Comparison of ENCODE assay signal across 9 cellular contexts in the genomic region with DNA sequence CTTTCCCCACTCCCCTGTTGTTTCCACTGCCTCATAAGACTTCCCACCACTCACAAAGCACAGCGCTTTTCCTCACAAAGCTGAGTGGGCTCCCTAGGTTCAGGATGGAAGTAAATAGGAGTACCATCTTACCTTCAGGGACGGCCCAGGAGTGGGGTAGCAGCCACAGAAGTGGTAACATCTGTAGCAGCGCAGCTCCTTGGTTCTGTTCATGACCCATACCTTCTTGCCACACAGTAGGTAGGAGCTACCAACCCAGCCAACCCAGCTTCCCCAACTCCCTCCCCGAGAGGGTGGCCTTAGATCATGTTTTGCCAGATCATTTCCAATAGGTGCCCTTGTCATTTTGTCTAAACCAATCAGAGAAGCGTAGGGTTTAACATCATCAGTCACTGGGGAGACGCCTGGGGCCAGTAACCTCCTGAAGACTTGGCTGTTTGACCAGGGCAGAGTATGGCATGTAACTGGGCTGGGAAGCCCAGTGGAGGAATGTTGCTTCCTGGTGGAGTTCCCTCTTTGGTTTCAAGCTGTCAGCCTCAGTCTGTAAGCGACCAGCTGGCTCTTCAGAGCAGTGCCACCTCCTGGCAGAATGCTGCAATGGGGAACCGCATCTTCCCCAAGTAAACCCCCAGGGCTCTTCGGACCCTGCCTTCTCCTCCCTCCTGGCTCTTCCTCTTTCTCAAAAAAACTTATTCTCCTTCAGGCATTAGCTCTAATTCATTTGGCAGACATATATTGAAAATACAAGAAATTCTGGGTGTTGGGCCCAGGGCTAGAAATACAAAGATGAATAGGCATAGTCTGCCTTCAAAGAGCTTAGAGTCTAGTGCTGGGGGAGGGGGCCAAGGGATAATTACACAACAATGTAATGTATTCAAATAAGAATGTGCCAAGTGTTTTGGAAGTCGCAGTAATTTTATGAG. TPM values are rescaled to one million over a fixed set of nuclear protein-coding genes. Genes with fewer than 3 reads are reported as not detected.
DNase-seq lines count a peak whose midpoint lies in the region; ATAC-seq and TF ChIP-seq lines count a peak whose summit lies in the region.
"Had no signal": no experiment of that assay in that cellular context is flagged by ENCODE, and none has a peak within 500 bp of the region (broad histone marks: within the 10 kb centered on the region; RNA-seq: fewer than 3 reads in every experiment).

A gene (minus strand): TSS at position 281 of the 923 bp plus-strand sequence. CDS start 61 bp downstream, at position 220.

- H3K4me1 Mint-ChIP-seq in chondrocyte (ENCODE audit: low read depth) = peaks cover 10% of the 10 kb centered on the region

- no peaks in the 10 kb centered on the region for H3K9me3 ChIP-seq in A673 (ENCODE audit: low read depth, low read length, poor library complexity, severe bottlenecking)

- peak within 1 kb of the TSS; percentile 82 for H3K27ac Mint-ChIP-seq in chondrocyte (ENCODE audit: unreplicated experiment)

- intact Hi-C loops in A673 (cut with micrococcal nuclease; ENCODE audit: unreplicated experiment) = loop anchor here (2.0 kb wide), 1 partner anchor 66 kb away; no protein-coding TSS in a partner anchor

- TF ChIP-seq CTCF in A673 (conservative IDR thresholded peaks at IDR 0.05; ENCODE audit: low read depth, low read length) = peak; percentile 90
- peak; percentile 89 for TF ChIP-seq CTCF in chondrocyte (IDR thresholded peaks at IDR 0.05)

- H3K9me3 Mint-ChIP-seq in chondrocyte (ENCODE audit: low read depth) = no peaks in the 10 kb centered on the region

- H3K4me1 ChIP-seq in A673 (ENCODE audit: insufficient read depth, low read length, poor library complexity, severe bottlenecking) = no peaks in the 10 kb centered on the region

- H3K4me3 Mint-ChIP-seq in chondrocyte (ENCODE audit: unreplicated experiment) = peak within 1 kb of the TSS; percentile 14

- CTCF ChIA-PET in A673 (lab: Charles Lee) = interaction anchor here (0.5 to 2.1 kb wide), 7 partner anchors 11 to 115 kb away, joined by 3 to 15 read pairs (median 5); a partner anchor contains a TSS

- ATAC-seq in HG02840 (IDR thresholded peaks at IDR 0.05; ENCODE audit: low FRiP score, unreplicated experiment) = peak; percentile 76

- DNase-seq in A673 (ENCODE audit: low spot score) = peak; percentile 75
- peak; percentile 38 for DNase-seq in NCI-H2029 (lab: John Stamatoyannopoulos, UW)
- DNase-seq in activated CD4-positive, CD25-positive, alpha-beta regulatory T cell treated with anti-CD3 and anti-CD28 coated beads, Interleukin-2, amount 50 U/mL, for 16 hours (ENCODE audit: low read depth, low spot score) = peak; percentile 53
- no peak for DNase-seq in chondrocyte (ENCODE audit: low spot score)
- DNase-seq in kidney tubule cell (ENCODE audit: low spot score) = peak; percentile 98
- DNase-seq in stimulated activated CD4-positive, alpha-beta T cell treated with anti-CD3 and anti-CD28 coated beads, Interleukin-1b, Interleukin-23, amount 100 ng/mL, for 4 hours (ENCODE audit: low read depth in 2 of 2) = peak; percentile 42 to 56

- no peaks in the 10 kb centered on the region for H3K27me3 Mint-ChIP-seq in chondrocyte (ENCODE audit: low read depth)

- no TSS peak for BruUV-seq in A673 (replicated peaks; lab: Mats Ljungman, UMichigan)

- H3K36me3 ChIP-seq in A673 (ENCODE audit: insufficient read depth, low read length, poor library complexity, severe bottlenecking) = no peaks in the 10 kb centered on the region

- H3K27ac ChIP-seq in A673 (ENCODE audit: low read depth, low read length, poor library complexity, severe bottlenecking) = no peak within 1 kb of the TSS
- H3K27ac ChIP-seq: SK-N-MC had no signal

- TF ChIP-seq POLR2A in GM15510 (IDR thresholded peaks at IDR 0.05; ENCODE audit: borderline replicate concordance, extremely low read depth, insufficient read length) = peak; percentile 96

- no peak within 1 kb of the TSS for H3K4me3 ChIP-seq in A673 (ENCODE audit: low read depth, low read length, poor library complexity, severe bottlenecking)
- H3K4me3 ChIP-seq: SK-N-MC had no signal

- POLR2A ChIA-PET in A673 (lab: Charles Lee; ENCODE audit: low non-redundant PET) = interaction anchor here (0.9 kb wide), 1 partner anchor 19 kb away, joined by 3 read pairs; no protein-coding TSS in a partner anchor

- peaks cover 3% of the 10 kb centered on the region for H3K36me3 Mint-ChIP-seq in chondrocyte (ENCODE audit: low read depth)

- no peaks in the 10 kb centered on the region for H3K27me3 ChIP-seq in A673 (replicated peaks; ENCODE audit: insufficient read depth, low read depth, low read length, poor library complexity)

RNA-seq across cellular contexts. Expression of the gene that starts here (rescaled TPM):
- 1.4 and 1.9 TPM in 2 replicates for total RNA-seq in A673 (2021)
- 3.6 to 5.5 TPM (median 5.4 TPM) in 3 replicates for total RNA-seq in chondrocyte
